In genomic region chr17:48611681-48612455, GRCh38 we compare ENCODE assay signal across 8 cellular contexts.
A peak's percentile ranks its signal among the peaks of the same experiment; 100 is the strongest.
DNase-seq lines count a peak whose midpoint lies in the region; ATAC-seq and TF ChIP-seq lines count a peak whose summit lies in the region.

No MANE protein-coding gene starts in this region.

- peak overlapping the region; percentile 67 to 87 for H3K27ac Mint-ChIP-seq in effector memory CD8-positive, alpha-beta T cell
- H3K27ac Mint-ChIP-seq in stimulated activated memory B cell treated with anti-CD40 and anti-IgM and Interleukin-4, amounts not matched to agents 10 μg/mL and 1 μg/mL and 100 μg/mL, for 72 hours: peak overlapping the region; percentile 9

- peak overlapping the region; percentile 98 to 99 for H3K4me3 Mint-ChIP-seq in effector memory CD8-positive, alpha-beta T cell
- H3K4me3 Mint-ChIP-seq in stimulated activated memory B cell treated with anti-CD40 and anti-IgM and Interleukin-4, amounts not matched to agents 10 μg/mL and 1 μg/mL and 100 μg/mL, for 72 hours: peak overlapping the region; percentile 88

- DNase-seq in NCI-H1436 (lab: John Stamatoyannopoulos, UW): peak; percentile 44
- DNase-seq in NCI-H1436 treated with DMSO at 0.1 percent for 48 hours (lab: John Stamatoyannopoulos, UW): no peak
- DNase-seq in NCI-H510A (lab: John Stamatoyannopoulos, UW): peak; percentile 90
- no peak for DNase-seq in effector memory CD8-positive, alpha-beta T cell
- no peak for DNase-seq in GM19238 (ENCODE audit: insufficient read length, low spot score)

- H3K36me3 Mint-ChIP-seq in effector memory CD8-positive, alpha-beta T cell (ENCODE audit: insufficient read depth): peaks cover 24% of the 10 kb centered on the region
- no peaks in the 10 kb centered on the region for H3K36me3 Mint-ChIP-seq in stimulated activated memory B cell treated with anti-CD40 and anti-IgM and Interleukin-4, amounts not matched to agents 10 μg/mL and 1 μg/mL and 100 μg/mL, for 72 hours

- H3K4me1 Mint-ChIP-seq in effector memory CD8-positive, alpha-beta T cell (ENCODE audit: low read depth in 2 of 2): peaks cover 37 to 38% of the 10 kb centered on the region in 2 donors
- H3K4me1 Mint-ChIP-seq in stimulated activated memory B cell treated with anti-CD40 and anti-IgM and Interleukin-4, amounts not matched to agents 10 μg/mL and 1 μg/mL and 100 μg/mL, for 72 hours: peaks cover 58% of the 10 kb centered on the region

- ATAC-seq in effector memory CD8-positive, alpha-beta T cell (replicated peaks): no peak
- no peak for ATAC-seq in stimulated activated memory B cell treated with anti-CD40 and anti-IgM and Interleukin-4, amounts not matched to agents 10 μg/mL and 1 μg/mL and 100 μg/mL, for 72 hours
- no peak for ATAC-seq in SK-N-SH treated with all-trans-retinoic acid at 6 μM for 48 hours
- ATAC-seq in HG03025 (IDR thresholded peaks at IDR 0.05; ENCODE audit: low FRiP score, unreplicated experiment): no peak

- H3K27me3 Mint-ChIP-seq in effector memory CD8-positive, alpha-beta T cell: peaks cover 58 to 94% of the 10 kb centered on the region in 2 donors
- peaks cover 98% of the 10 kb centered on the region for H3K27me3 Mint-ChIP-seq in stimulated activated memory B cell treated with anti-CD40 and anti-IgM and Interleukin-4, amounts not matched to agents 10 μg/mL and 1 μg/mL and 100 μg/mL, for 72 hours

- H3K9me3 Mint-ChIP-seq in effector memory CD8-positive, alpha-beta T cell: no peaks in the 10 kb centered on the region
- H3K9me3 Mint-ChIP-seq in stimulated activated memory B cell treated with anti-CD40 and anti-IgM and Interleukin-4, amounts not matched to agents 10 μg/mL and 1 μg/mL and 100 μg/mL, for 72 hours: peaks cover 2% of the 10 kb centered on the region

TF ChIP-seq in SK-N-SH treated with all-trans-retinoic acid at 6 μM for 48 hours, 23 proteins besides CTCF, POLR2A, EP300 and RAD21:
- TF ChIP-seq CSDC2 (CRISPR knock-in tag; IDR thresholded peaks at IDR 0.05): no peak
- no peak for TF ChIP-seq GLIS3 (CRISPR knock-in tag; IDR thresholded peaks at IDR 0.05)
- no peak for TF ChIP-seq ZFP30 (CRISPR knock-in tag; IDR thresholded peaks at IDR 0.05)
- TF ChIP-seq PPARA (CRISPR knock-in tag; IDR thresholded peaks at IDR 0.05; ENCODE audit: borderline replicate concordance): no peak
- no peak for TF ChIP-seq RARB (CRISPR knock-in tag; IDR thresholded peaks at IDR 0.05)
- no peak for TF ChIP-seq TCF4 (CRISPR knock-in tag; IDR thresholded peaks at IDR 0.05; ENCODE audit: borderline replicate concordance)
- no peak for TF ChIP-seq ISL1 (CRISPR knock-in tag; IDR thresholded peaks at IDR 0.05)
- TF ChIP-seq TSHZ2 (CRISPR knock-in tag; IDR thresholded peaks at IDR 0.05): no peak
- no peak for TF ChIP-seq ARNTL (CRISPR knock-in tag; IDR thresholded peaks at IDR 0.05; ENCODE audit: borderline replicate concordance, low read depth)

Comparison
In these comparisons a context has a peak if more than half of its experiments do, and no peak if none do; other contexts are left out.
1. DNase-seq: peak in NCI-H1436 (single experiment) and NCI-H510A (single experiment); none in NCI-H1436 treated with DMSO at 0.1 percent for 48 hours (single experiment), effector memory CD8-positive, alpha-beta T cell (0 of 3) and GM19238 (single experiment).